ENCODE assay signal across 8 cellular contexts in genomic region chr7:25854608-25855497, GRCh38.
A peak's percentile ranks its signal among the peaks of the same experiment; 100 is the strongest.
DNase-seq lines count a peak whose midpoint lies in the region; ATAC-seq, FAIRE-seq and TF ChIP-seq lines count a peak whose summit lies in the region.

No MANE protein-coding gene starts in this region.

- H3K4me1 Mint-ChIP-seq in activated CD4-positive, alpha-beta T cell treated with anti-CD3 and anti-CD28 coated beads, Interleukin-2, amount 10 ng/mL, durations not matched to agents 24 days and 14 days, result peaks cover 29% of the 10 kb centered on the region

- peaks cover 7% of the 10 kb centered on the region for H3K36me3 Mint-ChIP-seq in activated CD4-positive, alpha-beta T cell treated with anti-CD3 and anti-CD28 coated beads, Interleukin-2, amount 10 ng/mL, durations not matched to agents 24 days and 14 days (ENCODE audit: low read depth)

- peak overlapping the region; percentile 56 for H3K4me3 Mint-ChIP-seq in activated CD4-positive, alpha-beta T cell treated with anti-CD3 and anti-CD28 coated beads, Interleukin-2, amount 10 ng/mL, durations not matched to agents 24 days and 14 days

- peaks cover 0 to 47% (median 0%) of the 10 kb centered on the region in 8 donors for H3K9me3 ChIP-seq in spleen

- FAIRE-seq in HTR-8/SVneo (lab: Jason Lieb, UNC), result peak; percentile 49

- H3K4me3 ChIP-seq in spleen, result no peak overlapping the region

- peaks cover 15 to 100% (median 91%) of the 10 kb centered on the region in 7 donors for H3K27me3 ChIP-seq in spleen (replicated peaks in 1 of 7)

- TF ChIP-seq POLR2A in spleen (IDR thresholded peaks at IDR 0.05), result no peak

- WGBS in spleen, 5 donors, result 5 to 16% (median 9%) methylated on average over 20 of the region's 20 CpGs

- peaks cover 52% of the 10 kb centered on the region for H3K27me3 Mint-ChIP-seq in activated CD4-positive, alpha-beta T cell treated with anti-CD3 and anti-CD28 coated beads, Interleukin-2, amount 10 ng/mL, durations not matched to agents 24 days and 14 days

- ATAC-seq in GM21390 (IDR thresholded peaks at IDR 0.05; ENCODE audit: unreplicated experiment), result no peak

- peak; percentile 86 for DNase-seq in activated CD4-positive, alpha-beta T cell treated with anti-CD3 and anti-CD28 coated beads, Interleukin-2, amount 10 ng/mL, durations not matched to agents 24 days and 14 days
- DNase-seq in activated CD4-positive, alpha-beta T cell treated with anti-CD3 and anti-CD28 coated beads, Interleukin-2, amount 50 U/mL, for 4 hours, result no peak
- DNase-seq in HTR-8/SVneo (ENCODE audit: insufficient read length, low spot score) (peak; percentile 90), NCI-H526 treated with DMSO at 0.1 percent for 48 hours (lab: John Stamatoyannopoulos, UW) (peak; percentile 99), amniotic stem cell (lab: John Stamatoyannopoulos, UW) (peak; percentile 91), iPS-NIHi11 (ENCODE audit: low spot score) (peak; percentile 81), spleen (no peak)

- intact Hi-C loops in activated CD4-positive, alpha-beta T cell treated with anti-CD3 and anti-CD28 coated beads, Interleukin-2, amount 10 ng/mL, durations not matched to agents 24 days and 14 days (cut with micrococcal nuclease), result loop anchor here (5.0 to 10.0 kb wide), 3 partner anchors 288 to 1570 kb away; partner anchors contain the start of gene NPY
- intact Hi-C loops in spleen (cut with DNase I; ENCODE audit: low total_unique reads), result loop anchor here (5.0 to 10.0 kb wide), 3 partner anchors 288 to 1330 kb away; partner anchors contain the start of gene HOXA11

- no peak overlapping the region for H3K27ac ChIP-seq in spleen

- TF ChIP-seq CTCF in spleen (IDR thresholded peaks at IDR 0.05 in 8 of 11, conservative IDR thresholded peaks at IDR 0.05 in 3 of 11), result peak in 9 of 11 experiments; percentile 27 to 63 (median 57)

- no peaks in the 10 kb centered on the region for H3K36me3 ChIP-seq in spleen

- no peak overlapping the region for H3K27ac Mint-ChIP-seq in activated CD4-positive, alpha-beta T cell treated with anti-CD3 and anti-CD28 coated beads, Interleukin-2, amount 10 ng/mL, durations not matched to agents 24 days and 14 days

- H3K4me1 ChIP-seq in spleen, result peaks cover 12 to 60% (median 31%) of the 10 kb centered on the region in 6 donors

- H3K9me3 Mint-ChIP-seq in activated CD4-positive, alpha-beta T cell treated with anti-CD3 and anti-CD28 coated beads, Interleukin-2, amount 10 ng/mL, durations not matched to agents 24 days and 14 days, result peaks cover 11% of the 10 kb centered on the region

Comparison
In these comparisons a context has a peak if more than half of its experiments do, and no peak if none do; other contexts are left out.
1. DNase-seq: peak in activated CD4-positive, alpha-beta T cell treated with anti-CD3 and anti-CD28 coated beads, Interleukin-2, amount 10 ng/mL, durations not matched to agents 24 days and 14 days (single experiment), HTR-8/SVneo (single experiment), NCI-H526 treated with DMSO at 0.1 percent for 48 hours (single experiment), amniotic stem cell (single experiment) and iPS-NIHi11 (single experiment); none in activated CD4-positive, alpha-beta T cell treated with anti-CD3 and anti-CD28 coated beads, Interleukin-2, amount 50 U/mL, for 4 hours (0 of 2) and spleen (single experiment).